17 cellular contexts compared by ENCODE assay signal in the genomic region with DNA sequence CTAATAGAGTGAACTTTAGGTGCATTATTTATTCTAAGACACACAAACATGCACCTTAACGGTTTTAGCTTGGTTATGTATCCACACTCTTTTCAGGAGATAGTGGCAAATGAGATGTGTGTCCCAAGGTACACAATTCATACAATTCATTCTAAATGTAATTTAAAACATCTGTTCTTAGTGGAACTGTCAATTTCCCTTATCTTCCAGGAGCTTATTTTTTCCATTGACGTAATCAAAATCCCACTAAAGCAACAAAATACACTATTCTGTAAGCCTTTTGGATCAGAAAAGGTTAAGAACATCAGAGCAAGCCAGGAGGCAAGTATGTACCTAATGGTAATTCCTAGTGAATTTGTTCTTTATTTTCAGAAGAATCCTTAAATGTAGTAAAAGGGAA. TPM values are rescaled to one million over a fixed set of nuclear protein-coding genes. Genes with fewer than 3 reads are reported as not detected.
DNase-seq lines count a peak whose midpoint lies in the region; ATAC-seq and TF ChIP-seq lines count a peak whose summit lies in the region.
"Had no signal": no experiment of that assay in that cellular context is flagged by ENCODE, and none has a peak within 500 bp of the region (broad histone marks: within the 10 kb centered on the region; RNA-seq: fewer than 3 reads in every experiment).

No MANE protein-coding gene starts in this region.

- peak overlapping the region; percentile 31 for H3K4me3 ChIP-seq in GM12865 (ENCODE audit: low read depth, low read length)
- no peak overlapping the region for H3K4me3 ChIP-seq in OCI-LY1 (ENCODE audit: low read depth, low read length, poor library complexity, severe bottlenecking)
- H3K4me3 ChIP-seq in breast epithelium, result no peak overlapping the region
- H3K4me3 ChIP-seq in body of pancreas, result no peak overlapping the region
- H3K4me3 ChIP-seq: GM23338 had no signal

- H3K27me3 ChIP-seq in OCI-LY1 (ENCODE audit: insufficient read depth, low read length) (no peaks in the 10 kb centered on the region), breast epithelium (no peaks in the 10 kb centered on the region), body of pancreas (no peaks in the 10 kb centered on the region)

- intact Hi-C loops in breast epithelium (cut with DNase I; ENCODE audit: low total_unique reads) (no loop called here), body of pancreas (cut with DNase I) (no loop called here)

- H3K4me3 Mint-ChIP-seq in stimulated activated naive B cell treated with anti-CD40 and anti-IgM and Interleukin-4, amounts not matched to agents 10 μg/mL and 1 μg/mL and 100 μg/mL, for 72 hours, result peak overlapping the region in 1 of 2 donors; percentile 17
- H3K4me3 Mint-ChIP-seq: CD4-positive, CD25-positive, alpha-beta regulatory T cell; GM23338 had no signal

- H3K9me3 ChIP-seq in OCI-LY1 (ENCODE audit: low read length) (no peaks in the 10 kb centered on the region), breast epithelium (no peaks in the 10 kb centered on the region), body of pancreas (no peaks in the 10 kb centered on the region)
- H3K9me3 ChIP-seq: Caco-2 had no signal

- DNase-seq in GM12865 (ENCODE audit: low read depth), result no peak
- peak; percentile 10 for DNase-seq in iris pigment epithelial cell (ENCODE audit: low read depth)
- DNase-seq in stimulated activated naive B cell treated with anti-CD40 and anti-IgM and Interleukin-4, amounts not matched to agents 10 μg/mL and 1 μg/mL and 100 μg/mL, for 72 hours, result no peak
- no peak for DNase-seq in breast epithelium (ENCODE audit: low spot score in 2 of 2)
- no peak for DNase-seq in body of pancreas
- no peak for DNase-seq in stimulated activated CD4-positive, alpha-beta T cell treated with anti-CD3 and anti-CD28 coated beads, Interleukin-2, amount 100 ng/mL, for 24 hours
- DNase-seq: ACHN; AML-193; Caco-2; CD4-positive, CD25-positive, alpha-beta regulatory T cell; GDM1; HCEC 1CT; NCI-H187; NCI-H345; NCI-H524 treated with DMSO at 0.1 percent for 48 hours had no signal

- peak overlapping the region; percentile 95 for H3K27ac ChIP-seq in OCI-LY1 (ENCODE audit: low read depth, low read length, poor library complexity, severe bottlenecking)
- H3K27ac ChIP-seq in breast epithelium, result no peak overlapping the region
- peak overlapping the region in 2 of 4 donors; percentile 42 to 50 for H3K27ac ChIP-seq in body of pancreas

- H3K36me3 ChIP-seq in OCI-LY1 (ENCODE audit: insufficient read depth, low read length) (peaks cover 9% of the 10 kb centered on the region; the same call in 1 of the 2 replicates), breast epithelium (no peaks in the 10 kb centered on the region), body of pancreas (replicated peaks in 1 of 2; ENCODE audit: insufficient read depth in 1 of 2, low read depth in 2 of 2) (peaks cover 0 to 4% of the 10 kb centered on the region in 2 donors)

- no peak overlapping the region for H2AFZ ChIP-seq in OCI-LY1 (ENCODE audit: low read length)
- H2AFZ ChIP-seq: GM23338 had no signal

- WGBS in body of pancreas, 2 donors, result 29 to 38% methylated on average over 2 of the region's 2 CpGs

- H3F3A ChIP-seq in OCI-LY1 (ENCODE audit: insufficient read depth, low read length), result no peaks in the 10 kb centered on the region

- TF ChIP-seq POLR2A in breast epithelium (IDR thresholded peaks at IDR 0.05) (no peak), body of pancreas (IDR thresholded peaks at IDR 0.05) (no peak)

- peak overlapping the region; percentile 89 for H3K27ac Mint-ChIP-seq in stimulated activated naive B cell treated with anti-CD40 and anti-IgM and Interleukin-4, amounts not matched to agents 10 μg/mL and 1 μg/mL and 100 μg/mL, for 72 hours
- H3K27ac Mint-ChIP-seq: GM23338 had no signal

- H4K20me1 ChIP-seq in OCI-LY1 (ENCODE audit: insufficient read depth, low read length), result no peaks in the 10 kb centered on the region

- peaks cover 15 to 24% of the 10 kb centered on the region in 2 donors for H3K36me3 Mint-ChIP-seq in stimulated activated naive B cell treated with anti-CD40 and anti-IgM and Interleukin-4, amounts not matched to agents 10 μg/mL and 1 μg/mL and 100 μg/mL, for 72 hours

- H3K4me1 Mint-ChIP-seq in stimulated activated naive B cell treated with anti-CD40 and anti-IgM and Interleukin-4, amounts not matched to agents 10 μg/mL and 1 μg/mL and 100 μg/mL, for 72 hours, result peaks cover 26 to 44% of the 10 kb centered on the region in 2 donors

- peak overlapping the region; percentile 39 for H3K9ac ChIP-seq in OCI-LY1 (ENCODE audit: low read length)

- H3K4me1 ChIP-seq in OCI-LY1 (ENCODE audit: insufficient read depth, low read length, severe bottlenecking) (peaks cover 98% of the 10 kb centered on the region), breast epithelium (no peaks in the 10 kb centered on the region), body of pancreas (peaks cover 43% of the 10 kb centered on the region)
- H3K4me1 ChIP-seq: Caco-2 had no signal

- H3K4me2 ChIP-seq in OCI-LY1 (ENCODE audit: low read length), result peak overlapping the region; percentile 54
- H3K4me2 ChIP-seq: GM23338 had no signal

- TF ChIP-seq CTCF in GM12865 (IDR thresholded peaks at IDR 0.05; ENCODE audit: insufficient read depth, low read depth, low read length, missing control alignments), result no peak
- TF ChIP-seq CTCF in OCI-LY1 (IDR thresholded peaks at IDR 0.05; ENCODE audit: low read length), result no peak
- no peak for TF ChIP-seq CTCF in breast epithelium (IDR thresholded peaks at IDR 0.05)
- TF ChIP-seq CTCF in body of pancreas (IDR thresholded peaks at IDR 0.05), result no peak

- peaks cover 1 to 5% of the 10 kb centered on the region in 2 donors for H3K9me3 Mint-ChIP-seq in stimulated activated naive B cell treated with anti-CD40 and anti-IgM and Interleukin-4, amounts not matched to agents 10 μg/mL and 1 μg/mL and 100 μg/mL, for 72 hours
- H3K9me3 Mint-ChIP-seq: CD4-positive, CD25-positive, alpha-beta regulatory T cell; GM23338 had no signal

- peaks cover 11% of the 10 kb centered on the region; the same call in 1 of the 2 replicates for H3K79me2 ChIP-seq in OCI-LY1 (ENCODE audit: insufficient read depth, low read length)

- H3K9me2 ChIP-seq in OCI-LY1 (ENCODE audit: low read depth, low read length), result no peaks in the 10 kb centered on the region

- ATAC-seq in stimulated activated naive B cell treated with anti-CD40 and anti-IgM and Interleukin-4, amounts not matched to agents 10 μg/mL and 1 μg/mL and 100 μg/mL, for 72 hours (replicated peaks), result no peak
- ATAC-seq in body of pancreas, result no peak
- ATAC-seq: GM23338 had no signal

- no peaks in the 10 kb centered on the region for H3K27me3 Mint-ChIP-seq in stimulated activated naive B cell treated with anti-CD40 and anti-IgM and Interleukin-4, amounts not matched to agents 10 μg/mL and 1 μg/mL and 100 μg/mL, for 72 hours
- H3K27me3 Mint-ChIP-seq: CD4-positive, CD25-positive, alpha-beta regulatory T cell had no signal

RNA-seq across cellular contexts. Expression of a gene that starts 19.8 kb away (rescaled TPM):
- total RNA-seq in breast epithelium (10 to 100 TPM; 18.1 to 39.1 (median 34.4) TPM), body of pancreas (10 to 100 TPM; 42.5 to 43.6 TPM)
